Comparison of ENCODE assay signal across 17 cellular contexts in genomic region chr9:16866542-16866941, GRCh38. TPM values are rescaled to one million over a fixed set of nuclear protein-coding genes. Genes with fewer than 3 reads are reported as not detected.
A peak's percentile ranks its signal among the peaks of the same experiment; 100 is the strongest.
DNase-seq lines count a peak whose midpoint lies in the region; ATAC-seq and TF ChIP-seq lines count a peak whose summit lies in the region.
"Had no signal": no experiment of that assay in that cellular context is flagged by ENCODE, and none has a peak within 500 bp of the region (broad histone marks: within the 10 kb centered on the region; RNA-seq: fewer than 3 reads in every experiment).

No MANE protein-coding gene starts in this region.

- peak overlapping the region; percentile 98 for H3K4me2 ChIP-seq in SK-N-SH

- peaks cover 4 to 11% of the 10 kb centered on the region in 2 experiments for H3K4me1 ChIP-seq in SK-N-SH (ENCODE audit: control insufficient read depth in 1 of 2, insufficient read depth in 2 of 2, low read depth in 1 of 2, low read length in 1 of 2)
- H3K4me1 ChIP-seq in muscle layer of duodenum (ENCODE audit: control insufficient read depth in 1 of 2, insufficient read depth in 2 of 2, low read length in 2 of 2), result peaks cover 0 to 20% of the 10 kb centered on the region in 2 donors
- H3K4me1 ChIP-seq: breast epithelium had no signal

- H3K4me3 ChIP-seq in SK-N-SH (ENCODE audit: low read depth in 2 of 2, low read length in 1 of 2) (peak overlapping the region in 1 of 2 experiments; percentile 6; a peak in 1 of 4 replicates), muscle layer of duodenum (ENCODE audit: low read depth in 1 of 2, low read length in 2 of 2) (no peak overlapping the region)
- H3K4me3 ChIP-seq: breast epithelium had no signal

- H3K4me3 Mint-ChIP-seq in chondrocyte (ENCODE audit: unreplicated experiment) (no peak overlapping the region), type B pancreatic cell (peak overlapping the region; percentile 98)
- H3K4me3 Mint-ChIP-seq: effector memory CD8-positive, alpha-beta T cell had no signal

- peaks cover 75% of the 10 kb centered on the region for H3K79me2 ChIP-seq in SK-N-SH (ENCODE audit: insufficient read depth)

- H3K27ac Mint-ChIP-seq in chondrocyte (ENCODE audit: unreplicated experiment), result peak overlapping the region; percentile 98
- H3K27ac Mint-ChIP-seq in type B pancreatic cell, result no peak overlapping the region
- H3K27ac Mint-ChIP-seq: effector memory CD8-positive, alpha-beta T cell had no signal

- H3K4me1 Mint-ChIP-seq in chondrocyte (ENCODE audit: low read depth) (peaks cover 64% of the 10 kb centered on the region), type B pancreatic cell (ENCODE audit: unreplicated experiment) (peaks cover 25% of the 10 kb centered on the region)

- H3K36me3 ChIP-seq in SK-N-SH (replicated peaks in 1 of 2; ENCODE audit: control insufficient read depth in 1 of 2, insufficient read depth in 2 of 2, low read length in 1 of 2) (no peaks in the 10 kb centered on the region), muscle layer of duodenum (ENCODE audit: control insufficient read depth in 1 of 2, insufficient read depth in 2 of 2, low read length in 2 of 2) (no peaks in the 10 kb centered on the region)
- H3K36me3 ChIP-seq: breast epithelium, heart left ventricle, neutrophil had no signal

- DNase-seq in SK-N-SH (no peak), chondrocyte (ENCODE audit: low spot score) (no peak), type B pancreatic cell (ENCODE audit: extremely low spot score, unreplicated experiment) (no peak), COR-L47 (lab: John Stamatoyannopoulos, UW) (no peak), HPDE6-E6E7 (ENCODE audit: extremely low spot score) (no peak), NCI-H2081 treated with DMSO at 0.1 percent for 48 hours (lab: John Stamatoyannopoulos, UW) (no peak)
- DNase-seq: activated effector memory CD4-positive, alpha-beta T cell treated with Interleukin-2 at 50 U/mL for 16 hours; Calu3; effector memory CD8-positive, alpha-beta T cell; heart left ventricle; NCI-H1417 treated with DMSO at 0.1 percent for 48 hours; NCI-H774 had no signal

- H3K27me3 ChIP-seq in SK-N-SH (ENCODE audit: insufficient read depth) (no peaks in the 10 kb centered on the region), muscle layer of duodenum (ENCODE audit: low read depth, low read length) (no peaks in the 10 kb centered on the region)

- no peaks in the 10 kb centered on the region for H4K20me1 ChIP-seq in SK-N-SH (ENCODE audit: insufficient read depth)

- H3K9me3 Mint-ChIP-seq in chondrocyte (ENCODE audit: low read depth), result no peaks in the 10 kb centered on the region
- H3K9me3 Mint-ChIP-seq in type B pancreatic cell, result no peaks in the 10 kb centered on the region
- H3K9me3 Mint-ChIP-seq: effector memory CD8-positive, alpha-beta T cell had no signal

- H3K27me3 Mint-ChIP-seq in chondrocyte (ENCODE audit: low read depth) (no peaks in the 10 kb centered on the region), type B pancreatic cell (peaks cover 24% of the 10 kb centered on the region)

- peaks cover 45% of the 10 kb centered on the region for H3F3A ChIP-seq in SK-N-SH (replicated peaks; ENCODE audit: insufficient read depth)

- H3K9me2 ChIP-seq in SK-N-SH, result no peaks in the 10 kb centered on the region

- H3K36me3 Mint-ChIP-seq in chondrocyte (ENCODE audit: low read depth) (no peaks in the 10 kb centered on the region), type B pancreatic cell (peaks cover 5% of the 10 kb centered on the region)

- no peak for ATAC-seq in SK-N-SH treated with all-trans-retinoic acid at 6 μM for 48 hours
- ATAC-seq: effector memory CD8-positive, alpha-beta T cell; left lobe of liver had no signal

- H3K9ac ChIP-seq in SK-N-SH, result peak overlapping the region; percentile 2; the same call in 1 of the 2 replicates

- CTCF ChIA-PET in SK-N-SH (lab: Yijun Ruan, JAX), result interaction anchor here (0.6 to 1.5 kb wide), 2 partner anchors 524 to 987 kb away, joined by 3 read pairs; no protein-coding TSS in a partner anchor

- TF ChIP-seq RAD21 in SK-N-SH (IDR thresholded peaks at IDR 0.05; ENCODE audit: low read length), result no peak; the same call in 1 of the 2 replicates

- POLR2A ChIA-PET in SK-N-SH (lab: Yijun Ruan, JAX), result no interaction called here

- no peak for TF ChIP-seq EP300 in SK-N-SH (IDR thresholded peaks at IDR 0.05; ENCODE audit: borderline replicate concordance in 1 of 2, low read depth in 1 of 2, low read length in 1 of 2)

- WGBS in SK-N-SH (ENCODE audit: low lambda C conversion rate), result 89% methylated on average over 1 of the region's 1 CpG

- peak; percentile 8; the same call in 1 of the 2 replicates for TF ChIP-seq CTCF in SK-N-SH (IDR thresholded peaks at IDR 0.05)
- TF ChIP-seq CTCF in chondrocyte (IDR thresholded peaks at IDR 0.05), result peak; percentile 64
- no peak for TF ChIP-seq CTCF in type B pancreatic cell (conservative IDR thresholded peaks at IDR 0.05)

- H2AFZ ChIP-seq in SK-N-SH (ENCODE audit: low read depth), result no peak overlapping the region

- H3K27ac ChIP-seq in SK-N-SH (ENCODE audit: low read depth in 2 of 2, low read length in 1 of 2) (peak overlapping the region; percentile 68 to 88; a peak in 3 of 4 replicates), muscle layer of duodenum (ENCODE audit: low read length) (peak overlapping the region; percentile 64)
- H3K27ac ChIP-seq: neutrophil had no signal

- no peaks in the 10 kb centered on the region for H3K9me3 ChIP-seq in SK-N-SH
- no peaks in the 10 kb centered on the region for H3K9me3 ChIP-seq in muscle layer of duodenum (ENCODE audit: control insufficient read depth in 1 of 2, low read length in 2 of 2)
- H3K9me3 ChIP-seq: breast epithelium, heart left ventricle, neutrophil had no signal

TF ChIP-seq in SK-N-SH, 30 proteins besides CTCF, POLR2A, EP300 and RAD21:
- 0 out of 2 replicates have a peak, but pooled peaks have one; percentile 25 for TF ChIP-seq MAX (IDR thresholded peaks at IDR 0.05; ENCODE audit: low read depth)
- TF ChIP-seq FOXM1 (IDR thresholded peaks at IDR 0.05; ENCODE audit: low read depth), result no peak

TF ChIP-seq in SK-N-SH treated with all-trans-retinoic acid at 6 μM for 48 hours, 23 proteins besides CTCF, POLR2A, EP300 and RAD21 (continues in another document):
- TF ChIP-seq CSDC2 (CRISPR knock-in tag; IDR thresholded peaks at IDR 0.05) (no peak), RARB (CRISPR knock-in tag; IDR thresholded peaks at IDR 0.05) (no peak), ZFP30 (CRISPR knock-in tag; IDR thresholded peaks at IDR 0.05) (no peak), ARNTL (CRISPR knock-in tag; IDR thresholded peaks at IDR 0.05; ENCODE audit: borderline replicate concordance, low read depth) (no peak), ESRRG (CRISPR knock-in tag; IDR thresholded peaks at IDR 0.05) (no peak), ZC3H10 (CRISPR knock-in tag; IDR thresholded peaks at IDR 0.05) (no peak), ZNF565 (CRISPR knock-in tag; conservative IDR thresholded peaks at IDR 0.05; ENCODE audit: low read depth) (no peak), BACH2 (CRISPR knock-in tag; IDR thresholded peaks at IDR 0.05; ENCODE audit: borderline replicate concordance) (no peak), PATZ1 (CRISPR knock-in tag; IDR thresholded peaks at IDR 0.05; ENCODE audit: borderline replicate concordance) (no peak), PPARA (CRISPR knock-in tag; IDR thresholded peaks at IDR 0.05; ENCODE audit: borderline replicate concordance) (no peak), OSR1 (CRISPR knock-in tag; IDR thresholded peaks at IDR 0.05) (no peak), ZNF8 (CRISPR knock-in tag; IDR thresholded peaks at IDR 0.05) (no peak)
- TF ChIP-seq, protein P1, sequence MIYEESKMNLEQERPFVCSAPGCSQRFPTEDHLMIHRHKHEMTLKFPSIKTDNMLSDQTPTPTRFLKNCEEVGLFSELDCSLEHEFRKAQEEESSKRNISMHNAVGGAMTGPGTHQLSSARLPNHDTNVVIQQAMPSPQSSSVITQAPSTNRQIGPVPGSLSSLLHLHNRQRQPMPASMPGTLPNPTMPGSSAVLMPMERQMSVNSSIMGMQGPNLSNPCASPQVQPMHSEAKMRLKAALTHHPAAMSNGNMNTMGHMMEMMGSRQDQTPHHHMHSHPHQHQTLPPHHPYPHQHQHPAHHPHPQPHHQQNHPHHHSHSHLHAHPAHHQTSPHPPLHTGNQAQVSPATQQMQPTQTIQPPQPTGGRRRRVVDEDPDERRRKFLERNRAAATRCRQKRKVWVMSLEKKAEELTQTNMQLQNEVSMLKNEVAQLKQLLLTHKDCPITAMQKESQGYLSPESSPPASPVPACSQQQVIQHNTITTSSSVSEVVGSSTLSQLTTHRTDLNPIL (CRISPR knock-in tag; IDR thresholded peaks at IDR 0.05; ENCODE audit: low read depth), result no peak

RNA-seq across cellular contexts. Expression of gene BNC2, which starts 3.9 kb away (rescaled TPM):
- polyA plus RNA-seq in SK-N-SH (2012; rRNA removed), result 8.8 and 9.6 TPM in 2 replicates
- 6.6 and 7.3 TPM in 2 replicates for polyA plus RNA-seq in SK-N-SH (2012; cell fraction: cytosol; rRNA removed)
- 13.2 and 19.0 TPM in 2 replicates for polyA plus RNA-seq in SK-N-SH (2012; cell fraction: nucleus; rRNA removed)
- 17.8 to 45.0 TPM (median 21.3 TPM) in 3 replicates for total RNA-seq in chondrocyte
- 7.6 and 80.9 TPM in 2 replicates for total RNA-seq in type B pancreatic cell (ENCODE audit: low replicate concordance)
- total RNA-seq: Calu3 had no signal
